17 cellular contexts compared by ENCODE assay signal in genomic region chr22:20137113-20137512, GRCh38. TPM values are rescaled to one million over a fixed set of nuclear protein-coding genes. Genes with fewer than 3 reads are reported as not detected.
"Had no signal": no experiment of that assay in that cellular context is flagged by ENCODE, and none has a peak within 500 bp of the region (broad histone marks: within the 10 kb centered on the region; RNA-seq: fewer than 3 reads in every experiment).

No MANE protein-coding gene starts in this region.

- ATAC-seq: activated CD4-positive, CD25-positive, alpha-beta regulatory T cell treated with anti-CD3 and anti-CD28 coated beads, Interleukin-2, amount 50 U/mL, for 24 hours; activated naive CD4-positive, alpha-beta T cell treated with anti-CD3 and anti-CD28 coated beads, Interleukin-2, amount 50 U/mL, for 72 hours had no signal

- H3K27me3 ChIP-seq: colonic mucosa, gastrocnemius medialis, hepatocyte, spleen, stomach had no signal

- H3K9me3 Mint-ChIP-seq: activated naive CD4-positive, alpha-beta T cell treated with anti-CD3 and anti-CD28 coated beads, Interleukin-2, amount 50 U/mL, for 72 hours had no signal

- H3K27ac ChIP-seq: colonic mucosa, hepatocyte, parathyroid adenoma, spleen had no signal

- H3K4me3 ChIP-seq: colonic mucosa, hepatocyte, spleen, stomach had no signal

- H2AFZ ChIP-seq: hepatocyte, parathyroid adenoma had no signal

- H3K9me3 ChIP-seq: colonic mucosa, gastrocnemius medialis, spleen, stomach had no signal

- H3K9ac ChIP-seq: parathyroid adenoma had no signal

- H3K36me3 Mint-ChIP-seq: activated naive CD4-positive, alpha-beta T cell treated with anti-CD3 and anti-CD28 coated beads, Interleukin-2, amount 50 U/mL, for 72 hours had no signal

- H3K79me2 ChIP-seq: parathyroid adenoma had no signal

- H3K4me2 ChIP-seq: hepatocyte had no signal

- H3K36me3 ChIP-seq: colonic mucosa, gastrocnemius medialis had no signal

- DNase-seq: activated effector memory CD4-positive, alpha-beta T cell treated with Interleukin-2 at 50 U/mL for 16 hours; activated T-cell treated with anti-CD3 and anti-CD28 coated beads, Interleukin-2, amount 50 U/mL, for 1 hour; amniotic stem cell; colonic mucosa; effector CD4-positive, alpha-beta T cell; gastrocnemius medialis; kidney; SIG-M5; spleen; stimulated activated CD4-positive, alpha-beta T cell treated with anti-CD3 and anti-CD28 coated beads, Interleukin-2, amount 100 ng/mL, for 24 hours; stomach; T-helper 2 cell had no signal

RNA-seq across cellular contexts. Expression of gene CCDC188, which starts 13.7 kb away (rescaled TPM):
- total RNA-seq: activated naive CD4-positive, alpha-beta T cell treated with anti-CD3 and anti-CD28 coated beads, Interleukin-2, amount 50 U/mL, for 72 hours; bronchial epithelial cell; hepatocyte had no signal
- polyA plus RNA-seq: hepatocyte had no signal
